Comparison of ENCODE assay signal across 8 cellular contexts in genomic region chr10:31961675-31962074, GRCh38. TPM values are rescaled to one million over a fixed set of nuclear protein-coding genes. Genes with fewer than 3 reads are reported as not detected.
DNase-seq lines count a peak whose midpoint lies in the region; ATAC-seq, FAIRE-seq and TF ChIP-seq lines count a peak whose summit lies in the region.

No MANE protein-coding gene starts in this region.

- SMC1A ChIA-PET in GM12878 (lab: Charles Lee; ENCODE audit: uncharacterized antibody, unreplicated experiment), result interaction anchor here (1.2 to 1.9 kb wide), 2 partner anchors 31 to 100 kb away, joined by 4 to 7 read pairs; no protein-coding TSS in a partner anchor

- H3K23me2 ChIP-seq in H9 (ENCODE audit: insufficient read length, low read depth, low read length, poor library complexity, severe bottlenecking), result no peaks in the 10 kb centered on the region

- no TSS peak for BruUV-seq in GM12878 (replicated peaks; lab: Mats Ljungman, UMichigan)

- no peak overlapping the region for H3K4me2 ChIP-seq in GM12878 (ENCODE audit: control insufficient read depth, insufficient read depth)
- H3K4me2 ChIP-seq in H9 (ENCODE audit: insufficient read depth, insufficient read length, low read length), result no peak overlapping the region

- TF ChIP-seq CTCF in GM12878 (IDR thresholded peaks at IDR 0.05 in 2 of 3, conservative IDR thresholded peaks at IDR 0.05 in 1 of 3; ENCODE audit: control insufficient read depth in 2 of 3, extremely low read depth in 1 of 3, insufficient read depth in 1 of 3, low read depth in 3 of 3, low read length in 3 of 3) (no peak), H9 (conservative IDR thresholded peaks at IDR 0.05) (no peak)

- H3K27ac Mint-ChIP-seq in H9, result no peak overlapping the region; a peak in 1 of 7 replicates

- H2BK20ac ChIP-seq in H9 (ENCODE audit: low read depth, low read length, poor library complexity, severe bottlenecking), result no peak overlapping the region

- no peak overlapping the region for H3K27ac ChIP-seq in GM12878 (ENCODE audit: control insufficient read depth, insufficient read depth)
- no peak overlapping the region for H3K27ac ChIP-seq in H9 (ENCODE audit: insufficient read length, low read depth, low read length)

- H3K14ac ChIP-seq in H9 (ENCODE audit: insufficient read depth, low read length), result no peak overlapping the region

- H3K18ac ChIP-seq in H9 (ENCODE audit: insufficient read length, low read depth, low read length), result no peak overlapping the region

- H3K4ac ChIP-seq in H9 (ENCODE audit: low read depth, low read length), result no peak overlapping the region

- FAIRE-seq in GM12878 (lab: Jason Lieb, UNC), result peak; percentile 38

- TF ChIP-seq POLR2A in GM12878 (IDR thresholded peaks at IDR 0.05; ENCODE audit: low read depth, low read length), result no peak

- H3K4me1 ChIP-seq in GM12878 (ENCODE audit: control insufficient read depth, insufficient read depth, low read length) (no peaks in the 10 kb centered on the region), H9 (ENCODE audit: insufficient read depth, low read length) (no peaks in the 10 kb centered on the region; the same call in 1 of the 2 replicates)

- H3K9ac ChIP-seq in GM12878 (ENCODE audit: control insufficient read depth, insufficient read depth, low read length), result no peak overlapping the region
- H3K9ac ChIP-seq in H9 (ENCODE audit: extremely low read depth, insufficient read length, low read length), result no peak overlapping the region

- RAD21 ChIA-PET in GM12878 (lab: Charles Lee; ENCODE audit: unreplicated experiment), result interaction anchor here (1.3 kb wide), 1 partner anchor 100 kb away, joined by 4 read pairs; no protein-coding TSS in a partner anchor

- no peaks in the 10 kb centered on the region; a peak in 2 of 7 replicates for H3K36me3 Mint-ChIP-seq in H9 (ENCODE audit: insufficient read depth in 1 of 3, low read depth in 3 of 3)

- H2AK5ac ChIP-seq in H9 (ENCODE audit: insufficient read length, low read length), result no peak overlapping the region

- H4K5ac ChIP-seq in H9 (ENCODE audit: insufficient read length, low read depth, low read length), result no peak overlapping the region

- no peak overlapping the region for H2BK12ac ChIP-seq in H9 (ENCODE audit: insufficient read length, low read depth, low read length)

- H3K36me3 ChIP-seq in MG63 (no peaks in the 10 kb centered on the region), GM12878 (ENCODE audit: control insufficient read depth in 2 of 2, insufficient read depth in 2 of 2, low read length in 1 of 2) (no peaks in the 10 kb centered on the region)

- H3K27me3 ChIP-seq in MG63 (no peaks in the 10 kb centered on the region), GM12878 (replicated peaks in 1 of 2; ENCODE audit: control insufficient read depth in 2 of 2, insufficient read depth in 2 of 2, low read length in 1 of 2) (no peaks in the 10 kb centered on the region), H9 (ENCODE audit: insufficient read depth, low read length) (no peaks in the 10 kb centered on the region)

- peaks cover 0 to 2% of the 10 kb centered on the region in 2 experiments; a peak in 2 of 4 replicates for H3K4me1 Mint-ChIP-seq in H9

- peak overlapping the region; percentile 51 for H2AFZ ChIP-seq in GM12878 (ENCODE audit: control insufficient read depth, low read depth, low read length)
- H2AFZ ChIP-seq in H9 (ENCODE audit: low read length), result no peak overlapping the region

- intact Hi-C loops in GM12878 (cut with micrococcal nuclease; ENCODE audit: unreplicated experiment), result no loop called here

- ATAC-seq in GM12878 (peak; percentile 47), GM21367 (IDR thresholded peaks at IDR 0.05; ENCODE audit: unreplicated experiment) (no peak)

- no peaks in the 10 kb centered on the region for H3K27me3 Mint-ChIP-seq in H9 (ENCODE audit: low read depth)

- no peak overlapping the region for H3K56ac ChIP-seq in H9 (ENCODE audit: insufficient read length, low read depth, low read length)

- H3K4me3 ChIP-seq in MG63 (no peak overlapping the region), GM12878 (no peak overlapping the region)

- 52% methylated on average over 4 of the region's 4 CpGs for WGBS in GM12878 (ENCODE audit: insufficient coverage, insufficient replicate concordance, low lambda C conversion rate, missing lambda C conversion rate)
- no CpG with 5 or more reads among the region's 4 CpGs for WGBS in H9 (ENCODE audit: extremely low coverage, insufficient read length, low lambda C conversion rate)

- no peak overlapping the region for H2BK15ac ChIP-seq in H9 (ENCODE audit: low read depth, low read length)

- no peak overlapping the region for H4K8ac ChIP-seq in H9 (replicated peaks; ENCODE audit: insufficient read length, low read depth, low read length)

- in situ Hi-C loops in GM12878 (cut with MboI), result no loop called here

- no peak for TF ChIP-seq EP300 in GM12878 (IDR thresholded peaks at IDR 0.05; ENCODE audit: borderline replicate concordance in 1 of 2, control insufficient read depth in 1 of 2, low read depth in 2 of 2, low read length in 2 of 2)

- POLR2A ChIA-PET in GM12878 (lab: Charles Lee), result no interaction called here

- no peak overlapping the region for H3T11ph ChIP-seq in H9 (ENCODE audit: low read length)

- no peak overlapping the region for H4K91ac ChIP-seq in H9 (ENCODE audit: insufficient read length, low read depth, low read length)

- peak; percentile 32 for DNase-seq in NCI-H1694 treated with DMSO at 0.1 percent for 48 hours (lab: John Stamatoyannopoulos, UW)
- no peak for DNase-seq in NCI-H1694 (lab: John Stamatoyannopoulos, UW)
- DNase-seq in MG63, result peak; percentile 17
- DNase-seq in GM12878 (ENCODE audit: low read depth, low spot score), result no peak
- peak; percentile 72 for DNase-seq in renal cortical epithelial cell (ENCODE audit: low read depth)
- no peak for DNase-seq in H9
- no peak for DNase-seq in NCI-H510A treated with DMSO at 0.1 percent for 48 hours (lab: John Stamatoyannopoulos, UW)

- no peaks in the 10 kb centered on the region for H3K79me1 ChIP-seq in H9 (ENCODE audit: insufficient read depth, low read depth, low read length, poor library complexity, severe bottlenecking)

- no peak for TF ChIP-seq RAD21 in GM12878 (IDR thresholded peaks at IDR 0.05; ENCODE audit: insufficient read depth, low read depth, low read length)

- no peak overlapping the region for H3K23ac ChIP-seq in H9 (ENCODE audit: insufficient read length, low read depth, low read length)

- no peak overlapping the region for H3K4me3 Mint-ChIP-seq in H9

- H3K79me2 ChIP-seq in GM12878 (ENCODE audit: control insufficient read depth, insufficient read depth, low read length) (no peaks in the 10 kb centered on the region), H9 (ENCODE audit: insufficient read depth, low read length) (no peaks in the 10 kb centered on the region)

- H4K20me1 ChIP-seq in GM12878 (ENCODE audit: control insufficient read depth, insufficient read depth), result no peaks in the 10 kb centered on the region
- no peaks in the 10 kb centered on the region for H4K20me1 ChIP-seq in H9 (ENCODE audit: control insufficient read depth, insufficient read depth, insufficient read length)

- H3K9me3 ChIP-seq in MG63 (no peaks in the 10 kb centered on the region), GM12878 (replicated peaks; ENCODE audit: control insufficient read depth, insufficient read depth, low read length) (no peaks in the 10 kb centered on the region; the same call in 2 of the 3 replicates), H9 (ENCODE audit: control insufficient read depth, low read depth, low read length) (no peaks in the 10 kb centered on the region)

- CTCF ChIA-PET in GM12878 (lab: Yijun Ruan, JAX), result interaction anchor here (1.1 kb wide), 1 partner anchor 100 kb away, joined by 4 read pairs; no protein-coding TSS in a partner anchor

- H3K9me3 Mint-ChIP-seq in H9, result no peaks in the 10 kb centered on the region

- no peak overlapping the region for H2BK5ac ChIP-seq in H9 (ENCODE audit: insufficient read length, low read length)

- no peak overlapping the region for H2BK120ac ChIP-seq in H9 (ENCODE audit: low read depth, low read length, poor library complexity, severe bottlenecking)

TF ChIP-seq in GM12878, 131 proteins besides CTCF, POLR2A, EP300 and RAD21 (continues in another document):
- TF ChIP-seq TCF12 (IDR thresholded peaks at IDR 0.05; ENCODE audit: low read depth, low read length), result no peak
- no peak for TF ChIP-seq YY1 (IDR thresholded peaks at IDR 0.05; ENCODE audit: low read depth, low read length)
- no peak for TF ChIP-seq ELK1 (IDR thresholded peaks at IDR 0.05; ENCODE audit: low read depth, low read length)

RNA-seq across cellular contexts. Expression of gene ARHGAP12, which starts 33.0 kb away (rescaled TPM):
- total RNA-seq in MG63 (2014; rRNA removed; shearing (Covaris generic); ENCODE audit: low replicate concordance), result 18.0 and 34.1 TPM in 2 replicates
- total RNA-seq in GM12878 (2013; cell fraction: nucleolus; rRNA removed), result 88.4 and 89.2 TPM in 2 replicates
- 9.7 and 12.2 TPM in 2 replicates for total RNA-seq in GM12878 (2014; rRNA removed)
- 12.9 and 13.5 TPM in 2 replicates for total RNA-seq in GM12878 (2014; rRNA removed; fragmentation: Illumina TruSeq; extraction: Trizol)
- 7.4 and 8.2 TPM in 2 replicates for total RNA-seq in GM12878 (2021)
- polyA plus RNA-seq in GM12878 (2011; ENCODE audit: low read depth), result 3.6 TPM
- 15.6 and 25.0 TPM in 2 replicates for polyA plus RNA-seq in GM12878 (2011; rRNA removed)
- polyA plus RNA-seq in GM12878 (2011; cell fraction: cytosol; rRNA removed), result 4.1 and 4.9 TPM in 2 replicates
- 17.7 and 21.0 TPM in 2 replicates for polyA plus RNA-seq in GM12878 (2011; cell fraction: nucleus; rRNA removed)
- polyA plus RNA-seq in GM12878 (2012), result 7.6 and 11.1 TPM in 2 replicates
- 9.4 and 12.2 TPM in 2 replicates for polyA plus RNA-seq in GM12878 (2014; fragmentation: Illumina TruSeq; extraction: Trizol)
- 1 to 10 TPM; 5.4 to 7.7 TPM for polyA plus RNA-seq in GM12878 (2014; fragmentation: Nextera tagmentation; extraction: Ambion mirVana)
- 5.6 and 7.4 TPM in 2 replicates for polyA plus RNA-seq in GM12878 (2014; rRNA removed)
- 10 to 100 TPM in 1 of 2 experiments, 1 to 10 TPM in 1; 6.0 to 10.6 TPM for polyA plus RNA-seq in GM12878 (2016; fragmentation: Nextera tagmentation; extraction: Ambion mirVana)
- 16.9 and 22.2 TPM in 2 replicates for polyA minus RNA-seq in GM12878 (2011; rRNA and poly(A)+ RNA removed)
- polyA minus RNA-seq in GM12878 (2011; cell fraction: cytosol; rRNA and poly(A)+ RNA removed), result 7.8 and 11.5 TPM in 2 replicates
- polyA minus RNA-seq in GM12878 (2011; cell fraction: nucleus; rRNA and poly(A)+ RNA removed), result 21.4 and 24.6 TPM in 2 replicates
- total RNA-seq in renal cortical epithelial cell, result 44.3 and 50.5 TPM in 2 replicates
- total RNA-seq in H9 (2021), result 34.3 and 35.9 TPM in 2 replicates

Comparison
In these comparisons a context has a peak if more than half of its experiments do, and no peak if none do; other contexts are left out.
1. DNase-seq: peak in NCI-H1694 treated with DMSO at 0.1 percent for 48 hours (single experiment), MG63 (single experiment) and renal cortical epithelial cell (single experiment); none in NCI-H1694 (single experiment), GM12878 (single experiment), H9 (single experiment) and NCI-H510A treated with DMSO at 0.1 percent for 48 hours (single experiment).